In the genomic region with DNA sequence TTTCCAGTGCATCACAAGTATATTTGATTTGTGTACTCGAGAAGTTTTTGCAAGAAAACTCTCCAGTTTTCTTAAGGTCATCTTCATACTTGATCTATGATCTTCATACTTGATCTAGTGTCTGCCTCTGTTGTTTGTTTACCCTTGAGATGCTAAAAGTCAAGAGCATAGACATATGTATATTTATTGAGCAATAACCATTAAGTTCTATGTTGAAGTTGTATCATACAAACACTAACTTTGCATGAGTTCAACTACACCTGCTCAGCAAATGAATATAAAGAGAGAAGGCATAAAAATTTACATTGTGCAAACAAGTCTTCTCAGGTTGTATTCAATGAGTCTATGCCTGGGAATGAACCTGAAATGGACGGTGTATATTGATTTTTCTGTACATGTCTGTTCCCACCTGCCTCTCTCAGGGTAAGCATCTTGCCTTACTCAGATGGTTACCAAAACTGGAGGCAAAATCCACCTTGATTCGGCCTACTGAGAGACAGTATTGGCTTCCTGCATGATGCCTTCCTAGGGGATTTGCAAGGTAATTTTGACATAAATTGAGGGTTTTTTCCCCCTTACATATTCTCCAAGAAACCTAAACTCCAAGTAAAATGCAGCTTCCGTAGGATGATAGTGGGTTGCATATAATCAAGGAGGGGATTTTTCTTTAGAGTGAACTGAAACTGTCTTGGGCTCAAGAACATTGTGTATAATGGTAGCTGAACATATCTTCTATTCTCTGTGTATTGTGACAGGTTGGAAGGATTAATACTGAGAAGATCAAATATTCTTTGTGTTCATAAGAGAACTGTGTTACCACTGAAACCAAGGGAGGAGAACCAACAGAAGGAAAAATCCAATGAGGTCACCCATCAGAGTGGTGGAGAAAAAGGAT, we compare ENCODE assay signal across 1 cellular context.
TF ChIP-seq lines count a peak whose summit lies in the region.

No MANE protein-coding gene starts in this region.

TF ChIP-seq in SK-N-SH treated with all-trans-retinoic acid at 6 μM for 48 hours, 23 proteins besides CTCF, POLR2A, EP300 and RAD21 (continued from another document):
- TF ChIP-seq PATZ1 (CRISPR knock-in tag; IDR thresholded peaks at IDR 0.05; ENCODE audit: borderline replicate concordance) = no peak
- TF ChIP-seq, protein P1, sequence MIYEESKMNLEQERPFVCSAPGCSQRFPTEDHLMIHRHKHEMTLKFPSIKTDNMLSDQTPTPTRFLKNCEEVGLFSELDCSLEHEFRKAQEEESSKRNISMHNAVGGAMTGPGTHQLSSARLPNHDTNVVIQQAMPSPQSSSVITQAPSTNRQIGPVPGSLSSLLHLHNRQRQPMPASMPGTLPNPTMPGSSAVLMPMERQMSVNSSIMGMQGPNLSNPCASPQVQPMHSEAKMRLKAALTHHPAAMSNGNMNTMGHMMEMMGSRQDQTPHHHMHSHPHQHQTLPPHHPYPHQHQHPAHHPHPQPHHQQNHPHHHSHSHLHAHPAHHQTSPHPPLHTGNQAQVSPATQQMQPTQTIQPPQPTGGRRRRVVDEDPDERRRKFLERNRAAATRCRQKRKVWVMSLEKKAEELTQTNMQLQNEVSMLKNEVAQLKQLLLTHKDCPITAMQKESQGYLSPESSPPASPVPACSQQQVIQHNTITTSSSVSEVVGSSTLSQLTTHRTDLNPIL (CRISPR knock-in tag; IDR thresholded peaks at IDR 0.05; ENCODE audit: low read depth) = no peak
- no peak for TF ChIP-seq RARB (CRISPR knock-in tag; IDR thresholded peaks at IDR 0.05)
- no peak for TF ChIP-seq ISL1 (CRISPR knock-in tag; IDR thresholded peaks at IDR 0.05)
- no peak for TF ChIP-seq TOX (CRISPR knock-in tag; IDR thresholded peaks at IDR 0.05; ENCODE audit: borderline replicate concordance)
- no peak for TF ChIP-seq PPARA (CRISPR knock-in tag; IDR thresholded peaks at IDR 0.05; ENCODE audit: borderline replicate concordance)
- no peak for TF ChIP-seq ZNF70 (CRISPR knock-in tag; IDR thresholded peaks at IDR 0.05)
- TF ChIP-seq GLIS3 (CRISPR knock-in tag; IDR thresholded peaks at IDR 0.05) = no peak
